ENCODE assay signal across 16 cellular contexts in the genomic region with DNA sequence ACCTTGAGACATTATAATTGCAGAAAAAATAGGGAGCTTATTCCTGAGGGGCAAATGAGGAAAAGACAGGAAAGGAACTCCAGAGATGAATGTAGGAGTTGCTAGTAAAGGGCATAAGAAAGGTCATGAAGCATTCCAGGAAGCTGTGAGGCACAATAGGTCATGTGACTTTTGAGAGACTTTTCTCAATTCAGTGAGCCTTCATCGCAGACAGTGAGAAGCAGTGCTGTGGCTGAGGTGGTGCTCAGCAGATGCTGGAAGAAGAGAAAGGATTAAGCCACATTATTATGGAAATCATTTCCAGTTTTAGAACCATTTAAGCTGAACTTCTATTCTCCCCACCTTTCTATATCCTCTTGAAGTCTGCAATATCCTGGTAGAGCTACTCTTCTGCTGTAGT.
"Had no signal": no experiment of that assay in that cellular context is flagged by ENCODE, and none has a peak within 500 bp of the region (broad histone marks: within the 10 kb centered on the region; RNA-seq: fewer than 3 reads in every experiment).

No MANE protein-coding gene starts in this region.

- FAIRE-seq: astrocyte, bronchial epithelial cell had no signal

- H3K4me1 ChIP-seq: psoas muscle had no signal

- H3K9me3 Mint-ChIP-seq: activated naive CD4-positive, alpha-beta T cell treated with anti-CD3 and anti-CD28 coated beads for 36 hours; activated T-helper 2 cell treated with anti-CD3 and anti-CD28 coated beads, Interferon-gamma antibody, Interleukin-2, Interleukin-4, amounts not matched to agents 10 μg/mL and 5 μg/mL and 100 μg/mL, durations not matched to agents 14 hours and 24 hours and 36 hours; stimulated activated naive CD8-positive, alpha-beta T cell treated with anti-CD3 and anti-CD28 coated beads, Interleukin-15, Interleukin-2, amounts not matched to agents 100 ng/mL and 50 ng/mL, for 24 hours had no signal

- ATAC-seq: activated CD8-positive, alpha-beta memory T cell treated with anti-CD3 and anti-CD28 coated beads, Interleukin-2, amount 10 ng/mL, durations not matched to agents 7 days and 5 days; left lung; naive thymus-derived CD8-positive, alpha-beta T cell; psoas muscle; sciatic nerve; upper lobe of right lung had no signal

- H3K4me3 ChIP-seq: left lung, psoas muscle, suprapubic skin, upper lobe of right lung had no signal

- DNase-seq: activated CD4-positive, alpha-beta memory T cell treated with anti-CD3 and anti-CD28 coated beads for 36 hours; activated CD4-positive, alpha-beta T cell treated with anti-CD3 and anti-CD28 coated beads for 1 hour; activated CD8-positive, alpha-beta memory T cell treated with anti-CD3 and anti-CD28 coated beads, Interleukin-2, amount 10 ng/mL, durations not matched to agents 7 days and 5 days; activated naive CD4-positive, alpha-beta T cell treated with anti-CD3 and anti-CD28 coated beads for 36 hours; activated T-cell treated with anti-CD3 and anti-CD28 coated beads, Interleukin-2, amount 50 U/mL, for 1 hour; erythroblast; left lung; naive thymus-derived CD8-positive, alpha-beta T cell; psoas muscle; upper lobe of right lung had no signal

- H3K27me3 ChIP-seq: left lung, suprapubic skin, upper lobe of right lung had no signal

- H3K27ac ChIP-seq: left lung, psoas muscle, suprapubic skin, upper lobe of right lung had no signal

- H3K27me3 Mint-ChIP-seq: activated CD4-positive, alpha-beta memory T cell treated with anti-CD3 and anti-CD28 coated beads for 36 hours; activated CD8-positive, alpha-beta memory T cell treated with anti-CD3 and anti-CD28 coated beads, Interleukin-2, amount 10 ng/mL, durations not matched to agents 7 days and 5 days; stimulated activated naive CD8-positive, alpha-beta T cell treated with anti-CD3 and anti-CD28 coated beads, Interleukin-15, Interleukin-2, amounts not matched to agents 100 ng/mL and 50 ng/mL, for 24 hours had no signal

- H3K36me3 ChIP-seq: left lung, suprapubic skin, upper lobe of right lung had no signal

- H3K36me3 Mint-ChIP-seq: activated CD4-positive, alpha-beta memory T cell treated with anti-CD3 and anti-CD28 coated beads for 36 hours; activated CD8-positive, alpha-beta memory T cell treated with anti-CD3 and anti-CD28 coated beads, Interleukin-2, amount 10 ng/mL, durations not matched to agents 7 days and 5 days had no signal

- H3K4me3 Mint-ChIP-seq: activated CD4-positive, alpha-beta memory T cell treated with anti-CD3 and anti-CD28 coated beads for 36 hours; activated CD8-positive, alpha-beta memory T cell treated with anti-CD3 and anti-CD28 coated beads, Interleukin-2, amount 10 ng/mL, durations not matched to agents 7 days and 5 days; activated naive CD4-positive, alpha-beta T cell treated with anti-CD3 and anti-CD28 coated beads for 36 hours; naive thymus-derived CD8-positive, alpha-beta T cell; stimulated activated naive CD8-positive, alpha-beta T cell treated with anti-CD3 and anti-CD28 coated beads, Interleukin-15, Interleukin-2, amounts not matched to agents 100 ng/mL and 50 ng/mL, for 24 hours had no signal

- H3K9me3 ChIP-seq: left lung, psoas muscle, suprapubic skin, upper lobe of right lung had no signal

- H3K27ac Mint-ChIP-seq: activated CD4-positive, alpha-beta memory T cell treated with anti-CD3 and anti-CD28 coated beads for 36 hours; activated CD8-positive, alpha-beta memory T cell treated with anti-CD3 and anti-CD28 coated beads, Interleukin-2, amount 10 ng/mL, durations not matched to agents 7 days and 5 days; activated naive CD4-positive, alpha-beta T cell treated with anti-CD3 and anti-CD28 coated beads for 36 hours; activated T-helper 2 cell treated with anti-CD3 and anti-CD28 coated beads, Interferon-gamma antibody, Interleukin-2, Interleukin-4, amounts not matched to agents 10 μg/mL and 5 μg/mL and 100 μg/mL, durations not matched to agents 14 hours and 24 hours and 36 hours; naive thymus-derived CD8-positive, alpha-beta T cell; stimulated activated naive CD8-positive, alpha-beta T cell treated with anti-CD3 and anti-CD28 coated beads, Interleukin-15, Interleukin-2, amounts not matched to agents 100 ng/mL and 50 ng/mL, for 24 hours had no signal
